ENCODE assay signal across 18 cellular contexts in genomic region chr22:48866906-48867597, GRCh38.
A peak's percentile ranks its signal among the peaks of the same experiment; 100 is the strongest.
DNase-seq lines count a peak whose midpoint lies in the region; ATAC-seq and TF ChIP-seq lines count a peak whose summit lies in the region.
"Had no signal": no experiment of that assay in that cellular context is flagged by ENCODE, and none has a peak within 500 bp of the region (broad histone marks: within the 10 kb centered on the region; RNA-seq: fewer than 3 reads in every experiment).

No MANE protein-coding gene starts in this region.

- H3K27ac ChIP-seq in Peyer's patch (no peak overlapping the region), right cardiac atrium (ENCODE audit: low read length) (no peak overlapping the region), sigmoid colon (no peak overlapping the region)
- H3K27ac ChIP-seq: RWPE1 had no signal

- H3K36me3 ChIP-seq in Peyer's patch (no peaks in the 10 kb centered on the region), adipocyte (ENCODE audit: control insufficient read depth, insufficient read depth, low read length, severe bottlenecking) (no peaks in the 10 kb centered on the region), sigmoid colon (no peaks in the 10 kb centered on the region)

- peak in 1 of 2 donors; percentile 56 for ATAC-seq in right cardiac atrium
- ATAC-seq: HepG2 had no signal

- no peak for TF ChIP-seq EP300 in sigmoid colon (IDR thresholded peaks at IDR 0.05)

- H3K27me3 ChIP-seq in Peyer's patch, result no peaks in the 10 kb centered on the region
- H3K27me3 ChIP-seq in adipocyte (replicated peaks; ENCODE audit: control insufficient read depth, insufficient read depth, low read length), result peaks cover 6% of the 10 kb centered on the region
- H3K27me3 ChIP-seq in right cardiac atrium (ENCODE audit: control insufficient read depth, insufficient read depth), result no peaks in the 10 kb centered on the region
- peaks cover 0 to 27% (median 0%) of the 10 kb centered on the region in 3 donors for H3K27me3 ChIP-seq in sigmoid colon

- intact Hi-C loops in right cardiac atrium (cut with DNase I) (no loop called here), sigmoid colon (cut with DNase I) (no loop called here)

- peak overlapping the region; percentile 51 for H3K9ac ChIP-seq in adipocyte (ENCODE audit: low read length)

- DNase-seq in Peyer's patch (peak in 2 of 3 donors; percentile 30 to 43), adipocyte (ENCODE audit: low read depth) (no peak), right cardiac atrium (peak; percentile 30 to 76 (median 73)), sigmoid colon (peak; percentile 53), HUDEP-2 (lab: John Stamatoyannopoulos, UW; ENCODE audit: unreplicated experiment in 76 of 76) (no peak), epidermal melanocyte (ENCODE audit: insufficient read length, low spot score) (no peak), COR-L47 (lab: John Stamatoyannopoulos, UW) (no peak)
- DNase-seq: CD4-positive, CD25-positive, alpha-beta regulatory T cell; EL; HFFc6; KG1; NCI-H1048; NCI-H146; NCI-H2081 treated with DMSO at 0.1 percent for 48 hours; NCI-H510A; NCI-H774 had no signal

- no peak for TF ChIP-seq CTCF in Peyer's patch (IDR thresholded peaks at IDR 0.05)
- no peak for TF ChIP-seq CTCF in sigmoid colon (IDR thresholded peaks at IDR 0.05)

- H3K4me3 ChIP-seq in Peyer's patch (no peak overlapping the region), adipocyte (ENCODE audit: low read length) (peak overlapping the region; percentile 37), right cardiac atrium (ENCODE audit: low read length) (no peak overlapping the region), sigmoid colon (no peak overlapping the region)

- no peak for TF ChIP-seq POLR2A in Peyer's patch (IDR thresholded peaks at IDR 0.05)
- no peak for TF ChIP-seq POLR2A in sigmoid colon (IDR thresholded peaks at IDR 0.05)

- H3K9me3 ChIP-seq in Peyer's patch (no peaks in the 10 kb centered on the region), adipocyte (ENCODE audit: control insufficient read depth, low read length) (no peaks in the 10 kb centered on the region), right cardiac atrium (ENCODE audit: control insufficient read depth, low read length) (no peaks in the 10 kb centered on the region), sigmoid colon (peaks cover 0 to 2% (median 0%) of the 10 kb centered on the region in 4 donors)

- H3K4me1 ChIP-seq in Peyer's patch (no peaks in the 10 kb centered on the region), adipocyte (ENCODE audit: control insufficient read depth, insufficient read depth, low read length) (no peaks in the 10 kb centered on the region), right cardiac atrium (ENCODE audit: control insufficient read depth, insufficient read depth, low read length) (no peaks in the 10 kb centered on the region), sigmoid colon (no peaks in the 10 kb centered on the region)

- WGBS in right cardiac atrium, result 65% methylated on average over 22 of the region's 22 CpGs
- WGBS in sigmoid colon, 2 donors, result 76 to 78% methylated on average over 22 of the region's 22 CpGs

Comparison
In these comparisons a context has a peak if more than half of its experiments do, and no peak if none do; other contexts are left out.
1. DNase-seq: peak in Peyer's patch (2 of 3), right cardiac atrium (3 of 3) and sigmoid colon (single experiment); none in adipocyte (single experiment), HUDEP-2 (0 of 76), epidermal melanocyte (single experiment) and COR-L47 (single experiment).